Comparison of ENCODE assay signal across 8 cellular contexts in genomic region chr3:180601688-180602666, GRCh38. TPM values are rescaled to one million over a fixed set of nuclear protein-coding genes. Genes with fewer than 3 reads are reported as not detected.
DNase-seq lines count a peak whose midpoint lies in the region; FAIRE-seq and TF ChIP-seq lines count a peak whose summit lies in the region.

Gene TTC14 (plus strand): TSS chr3:180602163. CDS start chr3:180602262, 99 bp downstream.

- TF ChIP-seq EP300 in neural cell (conservative IDR thresholded peaks at IDR 0.05; ENCODE audit: poor library complexity, severe bottlenecking) (peak; percentile 60), stomach (IDR thresholded peaks at IDR 0.05) (no peak)

- H3K9ac ChIP-seq in ES-I3 (ENCODE audit: low read depth, low read length): peak within 1 kb of the TSS; percentile 91
- H3K9ac ChIP-seq in neural cell (ENCODE audit: low read length): peak within 1 kb of the TSS; percentile 78

- TF ChIP-seq CTCF in fibroblast of villous mesenchyme (IDR thresholded peaks at IDR 0.05; ENCODE audit: insufficient read depth, low read depth, low read length) (peak; percentile 8), neural cell (IDR thresholded peaks at IDR 0.05; ENCODE audit: poor library complexity, severe bottlenecking) (no peak), stomach (IDR thresholded peaks at IDR 0.05) (no peak)

- H3K9me2 ChIP-seq in neural cell (ENCODE audit: insufficient read depth, low read length): no peaks in the 10 kb centered on the region

- TF ChIP-seq RAD21 in neural cell (conservative IDR thresholded peaks at IDR 0.05): peak; percentile 43

- H3K27me3 ChIP-seq in neural cell (ENCODE audit: insufficient read depth, low read depth, low read length): no peaks in the 10 kb centered on the region
- peaks cover 0 to 4% (median 0%) of the 10 kb centered on the region in 3 donors for H3K27me3 ChIP-seq in stomach

- intact Hi-C loops in stomach (cut with DNase I; ENCODE audit: low total_unique reads): no loop called here

- H3K9me3 ChIP-seq in ES-I3 (ENCODE audit: control insufficient read depth, insufficient read depth, low read length) (no peaks in the 10 kb centered on the region), neural cell (ENCODE audit: low read length) (no peaks in the 10 kb centered on the region), stomach (no peaks in the 10 kb centered on the region)

- peak; percentile 99 for FAIRE-seq in H54 (lab: Jason Lieb, UNC)

- peaks cover 22% of the 10 kb centered on the region for H3K79me2 ChIP-seq in neural cell (replicated peaks; ENCODE audit: insufficient read depth, low read length)

- H3K4me1 ChIP-seq in ES-I3 (ENCODE audit: insufficient read depth, low read length) (peaks cover 5% of the 10 kb centered on the region; the same call in 1 of the 2 replicates), stomach (peaks cover 7 to 25% (median 11%) of the 10 kb centered on the region in 4 donors)

- peak within 1 kb of the TSS; percentile 80 for H3K4me2 ChIP-seq in neural cell (ENCODE audit: low read length)

- DNase-seq in H54 (ENCODE audit: insufficient read length, low spot score): peak; percentile 93
- peak; percentile 97 for DNase-seq in M059J (ENCODE audit: low read depth)
- peak; percentile 90 for DNase-seq in SHP77 treated with DMSO at 0.1 percent for 48 hours (lab: John Stamatoyannopoulos, UW)
- peak; percentile 97 for DNase-seq in activated effector memory CD4-positive, alpha-beta T cell treated with anti-CD3 and anti-CD28 coated beads, Interleukin-2, amount 50 U/mL, for 16 hours
- peak; percentile 95 for DNase-seq in fibroblast of villous mesenchyme (ENCODE audit: low read depth)
- peak; percentile 86 for DNase-seq in stomach

- 2 to 9% (median 4%) methylated on average over 42 to 70 of the region's 70 CpGs for WGBS in stomach, 5 donors

- H4K20me1 ChIP-seq in neural cell (ENCODE audit: insufficient read depth): no peaks in the 10 kb centered on the region

- H3K36me3 ChIP-seq in ES-I3 (ENCODE audit: insufficient read depth, low read length) (peaks cover 7% of the 10 kb centered on the region), neural cell (ENCODE audit: insufficient read depth, low read length) (no peaks in the 10 kb centered on the region), stomach (peaks cover 25 to 34% (median 28%) of the 10 kb centered on the region in 4 donors)

- no peaks in the 10 kb centered on the region for H3F3A ChIP-seq in neural cell (ENCODE audit: insufficient read depth, low read length, poor library complexity, severe bottlenecking)

- H3K4me3 ChIP-seq in fibroblast of villous mesenchyme (ENCODE audit: low read depth, low read length) (peak within 1 kb of the TSS; percentile 90), neural cell (ENCODE audit: low read length) (peak within 1 kb of the TSS; percentile 83), stomach (peak within 1 kb of the TSS; percentile 86 to 98 (median 93))

- TF ChIP-seq POLR2A in H54 (IDR thresholded peaks at IDR 0.05; ENCODE audit: low read depth, low read length): peak; percentile 74
- TF ChIP-seq POLR2A in stomach (IDR thresholded peaks at IDR 0.05): no peak

- H3K27ac ChIP-seq in neural cell (ENCODE audit: low read length) (peak within 1 kb of the TSS; percentile 70), stomach (peak within 1 kb of the TSS; percentile 78 to 89 (median 83))

- H2AFZ ChIP-seq in neural cell (ENCODE audit: low read depth, low read length): peak within 1 kb of the TSS; percentile 99

TF ChIP-seq in neural cell, 6 proteins besides CTCF, POLR2A, EP300 and RAD21:
- TF ChIP-seq, protein P1, sequence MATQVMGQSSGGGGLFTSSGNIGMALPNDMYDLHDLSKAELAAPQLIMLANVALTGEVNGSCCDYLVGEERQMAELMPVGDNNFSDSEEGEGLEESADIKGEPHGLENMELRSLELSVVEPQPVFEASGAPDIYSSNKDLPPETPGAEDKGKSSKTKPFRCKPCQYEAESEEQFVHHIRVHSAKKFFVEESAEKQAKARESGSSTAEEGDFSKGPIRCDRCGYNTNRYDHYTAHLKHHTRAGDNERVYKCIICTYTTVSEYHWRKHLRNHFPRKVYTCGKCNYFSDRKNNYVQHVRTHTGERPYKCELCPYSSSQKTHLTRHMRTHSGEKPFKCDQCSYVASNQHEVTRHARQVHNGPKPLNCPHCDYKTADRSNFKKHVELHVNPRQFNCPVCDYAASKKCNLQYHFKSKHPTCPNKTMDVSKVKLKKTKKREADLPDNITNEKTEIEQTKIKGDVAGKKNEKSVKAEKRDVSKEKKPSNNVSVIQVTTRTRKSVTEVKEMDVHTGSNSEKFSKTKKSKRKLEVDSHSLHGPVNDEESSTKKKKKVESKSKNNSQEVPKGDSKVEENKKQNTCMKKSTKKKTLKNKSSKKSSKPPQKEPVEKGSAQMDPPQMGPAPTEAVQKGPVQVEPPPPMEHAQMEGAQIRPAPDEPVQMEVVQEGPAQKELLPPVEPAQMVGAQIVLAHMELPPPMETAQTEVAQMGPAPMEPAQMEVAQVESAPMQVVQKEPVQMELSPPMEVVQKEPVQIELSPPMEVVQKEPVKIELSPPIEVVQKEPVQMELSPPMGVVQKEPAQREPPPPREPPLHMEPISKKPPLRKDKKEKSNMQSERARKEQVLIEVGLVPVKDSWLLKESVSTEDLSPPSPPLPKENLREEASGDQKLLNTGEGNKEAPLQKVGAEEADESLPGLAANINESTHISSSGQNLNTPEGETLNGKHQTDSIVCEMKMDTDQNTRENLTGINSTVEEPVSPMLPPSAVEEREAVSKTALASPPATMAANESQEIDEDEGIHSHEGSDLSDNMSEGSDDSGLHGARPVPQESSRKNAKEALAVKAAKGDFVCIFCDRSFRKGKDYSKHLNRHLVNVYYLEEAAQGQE (IDR thresholded peaks at IDR 0.05; ENCODE audit: borderline replicate concordance): peak; percentile 52
- TF ChIP-seq MXI1 (conservative IDR thresholded peaks at IDR 0.05; ENCODE audit: poor library complexity, severe bottlenecking): peak; percentile 79
- TF ChIP-seq SMC3 (conservative IDR thresholded peaks at IDR 0.05; ENCODE audit: poor library complexity): peak; percentile 42
- TF ChIP-seq EZH2 (IDR thresholded peaks at IDR 0.05; ENCODE audit: borderline replicate concordance, insufficient read depth, low read length, poor library complexity, severe bottlenecking): no peak
- peak; percentile 68 for TF ChIP-seq TAF1 (IDR thresholded peaks at IDR 0.05; ENCODE audit: low read depth)
- peak; percentile 87 for TF ChIP-seq POLR2AphosphoS5 (IDR thresholded peaks at IDR 0.05)
TF ChIP-seq in neural cell: peak in this region for 5.

RNA-seq across cellular contexts. Expression of gene TTC14, which starts in this region (rescaled TPM):
- total RNA-seq in M059J (2014; rRNA removed; shearing (Covaris generic)): 20.3 and 33.3 TPM in 2 replicates
- 19.0 and 29.4 TPM in 2 replicates for total RNA-seq in fibroblast of villous mesenchyme
- 163 and 176 TPM in 2 replicates for polyA plus RNA-seq in neural cell
- polyA minus RNA-seq in neural cell: 171 and 254 TPM in 2 replicates
- total RNA-seq in stomach: 100 to 1,000 TPM in 1 of 5 donors, 10 to 100 TPM in 4; 31.5 to 149 (median 64.3) TPM
- 10 to 100 TPM in 1 of 3 donors, 1 to 10 TPM in 2; 3.5 to 20.0 (median 4.0) TPM for polyA plus RNA-seq in stomach

Comparison
In these comparisons a context has a peak if more than half of its experiments do, and no peak if none do; other contexts are left out.
1. Peak in every context shown above with its lines: DNase-seq, H3K4me3 ChIP-seq and H3K27ac ChIP-seq.